23 cellular contexts compared by ENCODE assay signal in genomic region chr1:35629051-35629450, GRCh38. TPM values are rescaled to one million over a fixed set of nuclear protein-coding genes. Genes with fewer than 3 reads are reported as not detected.
DNase-seq lines count a peak whose midpoint lies in the region; ATAC-seq and TF ChIP-seq lines count a peak whose summit lies in the region.
"Had no signal": no experiment of that assay in that cellular context is flagged by ENCODE, and none has a peak within 500 bp of the region (broad histone marks: within the 10 kb centered on the region; RNA-seq: fewer than 3 reads in every experiment).

No MANE protein-coding gene starts in this region.

- no peaks in the 10 kb centered on the region for H3K9me3 ChIP-seq in IMR-90 (ENCODE audit: control insufficient read depth, insufficient read depth, low read length)
- H3K9me3 ChIP-seq in liver (ENCODE audit: control insufficient read depth in 4 of 4, low read length in 3 of 4), result no peaks in the 10 kb centered on the region
- H3K9me3 ChIP-seq: BE2C had no signal

- TF ChIP-seq RAD21 in IMR-90 (IDR thresholded peaks at IDR 0.05; ENCODE audit: low read length) (no peak), liver (IDR thresholded peaks at IDR 0.05) (no peak)

- H2BK120ac ChIP-seq in IMR-90 (ENCODE audit: low read depth, low read length), result no peak overlapping the region

- H4K91ac ChIP-seq in IMR-90 (ENCODE audit: insufficient read depth, low read depth, low read length), result no peak overlapping the region

- no peak for ATAC-seq in IMR-90 (ENCODE audit: low read depth)
- no peak for ATAC-seq in activated T-helper 17 cell treated with anti-CD3 and anti-CD28 coated beads, Interleukin-2, amount 50 U/mL, for 72 hours (replicated peaks)
- ATAC-seq in HG03159 (IDR thresholded peaks at IDR 0.05; ENCODE audit: unreplicated experiment), result no peak
- ATAC-seq: PC-3 had no signal

- in situ Hi-C loops in IMR-90 (cut with MboI; ENCODE audit: low sequenced_read_pairs), result no loop called here

- CTCF ChIA-PET in IMR-90 (lab: Yijun Ruan, JAX), result interaction anchor here (0.6 kb wide), 1 partner anchor 51 kb away, joined by 3 read pairs; no protein-coding TSS in a partner anchor

- H3K36me3 Mint-ChIP-seq in activated T-helper 17 cell treated with anti-CD3 and anti-CD28 coated beads, Interleukin-2, amount 50 U/mL, for 72 hours (ENCODE audit: low read depth), result peaks cover 90% of the 10 kb centered on the region

- H3K79me1 ChIP-seq in IMR-90 (ENCODE audit: low read depth in 1 of 2, low read length in 2 of 2), result peaks cover 31 to 42% of the 10 kb centered on the region in 2 experiments

- H3K18ac ChIP-seq in IMR-90 (ENCODE audit: low read depth, low read length), result no peak overlapping the region

- H3K9ac ChIP-seq in IMR-90 (ENCODE audit: low read depth, low read length) (no peak overlapping the region), liver (ENCODE audit: low read depth in 1 of 2, low read length in 2 of 2) (no peak overlapping the region)
- H3K9ac ChIP-seq: GM23248 had no signal

- TF ChIP-seq CTCF in IMR-90 (conservative IDR thresholded peaks at IDR 0.05; ENCODE audit: low read depth, low read length) (no peak), liver (IDR thresholded peaks at IDR 0.05; ENCODE audit: low read depth, low read length, missing input control) (no peak)

- H2BK5ac ChIP-seq in IMR-90 (ENCODE audit: low read depth, low read length, poor library complexity, severe bottlenecking), result no peak overlapping the region

- H4K8ac ChIP-seq in IMR-90 (ENCODE audit: low read depth in 2 of 2, low read length in 2 of 2), result no peak overlapping the region

- no peaks in the 10 kb centered on the region; the same call in 1 of the 2 replicates for H4K20me1 ChIP-seq in IMR-90 (ENCODE audit: insufficient read depth, low read length)

- H3K4me3 ChIP-seq in IMR-90 (ENCODE audit: insufficient read depth, low read depth, low read length) (no peak overlapping the region), liver (ENCODE audit: low read depth in 1 of 3, low read length in 3 of 3) (no peak overlapping the region)
- H3K4me3 ChIP-seq: GM23248 had no signal

- H3K14ac ChIP-seq in IMR-90 (replicated peaks; ENCODE audit: low read depth, low read length), result no peak overlapping the region

- BruUV-seq in IMR-90 (replicated peaks; lab: Mats Ljungman, UMichigan), result no TSS peak

- TF ChIP-seq POLR2A in IMR-90 (IDR thresholded peaks at IDR 0.05; ENCODE audit: low read depth, low read length), result no peak

- POLR2A ChIA-PET in IMR-90 (lab: Charles Lee; ENCODE audit: unreplicated experiment), result no interaction called here

- no peak overlapping the region for H4K5ac ChIP-seq in IMR-90 (ENCODE audit: low read depth, low read length)

- no peak overlapping the region for H3K4ac ChIP-seq in IMR-90 (ENCODE audit: low read depth, low read length)

- H3K36me3 ChIP-seq in IMR-90 (ENCODE audit: control insufficient read depth, insufficient read depth, low read length), result peaks cover 35% of the 10 kb centered on the region
- H3K36me3 ChIP-seq in liver (ENCODE audit: control insufficient read depth in 4 of 4, insufficient read depth in 3 of 4, low read depth in 1 of 4, low read length in 3 of 4), result peaks cover 13 to 45% (median 38%) of the 10 kb centered on the region in 4 donors

- H3K27ac Mint-ChIP-seq in activated T-helper 17 cell treated with anti-CD3 and anti-CD28 coated beads, Interleukin-2, amount 50 U/mL, for 72 hours, result peak overlapping the region; percentile 59

- no CpG with 5 or more reads among the region's 2 CpGs for WGBS in IMR-90 (ENCODE audit: extremely low coverage in 2 of 2, insufficient read length in 1 of 2), 2 experiments
- 45% methylated on average over 2 of the region's 2 CpGs for WGBS in liver

- intact Hi-C loops in IMR-90 (cut with micrococcal nuclease), result no loop called here

- H3K4me1 Mint-ChIP-seq in activated T-helper 17 cell treated with anti-CD3 and anti-CD28 coated beads, Interleukin-2, amount 50 U/mL, for 72 hours, result no peaks in the 10 kb centered on the region

- H3K4me2 ChIP-seq in IMR-90 (ENCODE audit: low read depth, low read length), result no peak overlapping the region

- H3K27me3 Mint-ChIP-seq in activated T-helper 17 cell treated with anti-CD3 and anti-CD28 coated beads, Interleukin-2, amount 50 U/mL, for 72 hours, result no peaks in the 10 kb centered on the region
- H3K27me3 Mint-ChIP-seq: CD4-positive, CD25-positive, alpha-beta regulatory T cell had no signal

- no peak overlapping the region for H3K4me3 Mint-ChIP-seq in activated T-helper 17 cell treated with anti-CD3 and anti-CD28 coated beads, Interleukin-2, amount 50 U/mL, for 72 hours
- H3K4me3 Mint-ChIP-seq: CD4-positive, CD25-positive, alpha-beta regulatory T cell had no signal

- H3K23ac ChIP-seq in IMR-90 (ENCODE audit: low read depth, low read length), result no peak overlapping the region

- H3K56ac ChIP-seq in IMR-90 (ENCODE audit: extremely low read depth, insufficient read depth, low read length), result no peak overlapping the region

- H3K27ac ChIP-seq in IMR-90 (ENCODE audit: insufficient read depth, low read length) (no peak overlapping the region), liver (ENCODE audit: low read depth in 1 of 2, low read length in 2 of 2) (no peak overlapping the region)
- H3K27ac ChIP-seq: GM23248, RWPE1 had no signal

- no peak overlapping the region for H2AK9ac ChIP-seq in IMR-90 (replicated peaks; ENCODE audit: low read depth, low read length, poor library complexity)

- dilution Hi-C loops in IMR-90 (cut with HindIII; ENCODE audit: low sequenced_read_pairs, unreplicated experiment), result no loop called here

- no peaks in the 10 kb centered on the region for H3K27me3 ChIP-seq in IMR-90 (ENCODE audit: control insufficient read depth, insufficient read depth, low read length)
- no peaks in the 10 kb centered on the region for H3K27me3 ChIP-seq in liver (ENCODE audit: control insufficient read depth in 4 of 4, insufficient read depth in 4 of 4, low read length in 3 of 4)
- H3K27me3 ChIP-seq: BE2C had no signal

- H2BK15ac ChIP-seq in IMR-90 (ENCODE audit: low read depth, low read length), result no peak overlapping the region

- no peak overlapping the region for H2BK20ac ChIP-seq in IMR-90 (ENCODE audit: low read depth, low read length)

- no peak overlapping the region for H2AK5ac ChIP-seq in IMR-90 (ENCODE audit: low read depth, low read length)

- no peak overlapping the region for H2AFZ ChIP-seq in IMR-90 (replicated peaks; ENCODE audit: low read length, poor library complexity)
- H2AFZ ChIP-seq: GM23248 had no signal

- H3K9me1 ChIP-seq in IMR-90 (ENCODE audit: insufficient read depth, low read length), result peaks cover 3% of the 10 kb centered on the region; the same call in 1 of the 2 replicates

- H3K4me1 ChIP-seq in IMR-90 (ENCODE audit: control insufficient read depth, insufficient read depth, low read length), result no peaks in the 10 kb centered on the region
- peaks cover 0 to 4% (median 3%) of the 10 kb centered on the region in 4 donors for H3K4me1 ChIP-seq in liver (ENCODE audit: control insufficient read depth in 4 of 4, insufficient read depth in 4 of 4, low read length in 3 of 4)
- H3K4me1 ChIP-seq: BE2C had no signal

- no peaks in the 10 kb centered on the region for H3K9me3 Mint-ChIP-seq in activated T-helper 17 cell treated with anti-CD3 and anti-CD28 coated beads, Interleukin-2, amount 50 U/mL, for 72 hours
- H3K9me3 Mint-ChIP-seq: CD4-positive, CD25-positive, alpha-beta regulatory T cell had no signal

- DNase-seq in NCI-H2107 treated with DMSO at 0.1 percent for 48 hours (lab: John Stamatoyannopoulos, UW; ENCODE audit: unreplicated experiment), result peak; percentile 11
- DNase-seq in NCI-H2107 (lab: John Stamatoyannopoulos, UW), result no peak
- no peak for DNase-seq in IMR-90
- DNase-seq in hepatic stellate cell (ENCODE audit: low spot score), result no peak
- DNase-seq in NCI-H2196 treated with DMSO at 0.1 percent for 48 hours (lab: John Stamatoyannopoulos, UW; ENCODE audit: unreplicated experiment), result no peak
- DNase-seq: 8988T; BE2C; CD4-positive, CD25-positive, alpha-beta regulatory T cell; DMS153; GF-D8; GM23248; HCEC 1CT; KBM-7; NCI-H1105 treated with DMSO at 0.1 percent for 48 hours; NCI-H2029; NCI-H2171 treated with DMSO at 0.1 percent for 48 hours; NCI-H446 treated with DMSO at 0.1 percent for 48 hours; PC-3; SIG-M5 had no signal

TF ChIP-seq in IMR-90, 13 proteins besides CTCF, POLR2A, EP300 and RAD21 (continues in another document):
- TF ChIP-seq MXI1 (IDR thresholded peaks at IDR 0.05; ENCODE audit: borderline replicate concordance, low read depth, low read length) (no peak), RCOR1 (IDR thresholded peaks at IDR 0.05; ENCODE audit: insufficient replicate concordance, low read length) (no peak), MAFK (IDR thresholded peaks at IDR 0.05; ENCODE audit: low read depth, low read length) (no peak), SMC3 (IDR thresholded peaks at IDR 0.05; ENCODE audit: low read depth, low read length) (no peak), MAZ (IDR thresholded peaks at IDR 0.05; ENCODE audit: borderline replicate concordance, low read depth, low read length) (no peak), CHD1 (IDR thresholded peaks at IDR 0.05; ENCODE audit: low read depth, low read length) (no peak)

TF ChIP-seq in liver, 16 proteins besides CTCF, POLR2A, EP300 and RAD21 (continues in another document):
- TF ChIP-seq FOXA1 (IDR thresholded peaks at IDR 0.05), result peak; percentile 23

RNA-seq across cellular contexts. Expression of gene PSMB2, which starts 12.3 kb away (rescaled TPM):
- total RNA-seq in IMR-90 (2012; rRNA removed) (23.8 and 28.1 TPM in 2 replicates), liver (10 to 100 TPM; 19.1 to 34.7 TPM)
- polyA plus RNA-seq in IMR-90 (2012; rRNA removed) (85.2 and 86.2 TPM in 2 replicates), liver (10 to 100 TPM; 46.9 to 76.6 TPM)
- 60.7 and 114 TPM in 2 replicates for polyA plus RNA-seq in IMR-90 (2012; cell fraction: cytosol; rRNA removed)
- 20.2 and 34.7 TPM in 2 replicates for polyA plus RNA-seq in IMR-90 (2012; cell fraction: nucleus; rRNA removed; ENCODE audit: low replicate concordance)
- 100 to 1,000 TPM in 1 of 2 donors, 10 to 100 TPM in 1; 60.5 to 102 TPM for total RNA-seq in activated T-helper 17 cell treated with anti-CD3 and anti-CD28 coated beads, Interleukin-2, amount 50 U/mL, for 72 hours

RNA-seq across cellular contexts. Expression of gene TFAP2E, which starts 55.9 kb away (rescaled TPM):
- total RNA-seq in IMR-90 (2012; rRNA removed) (under 0.01 TPM in 2 replicates), liver (under 1 TPM; 0.08 to 0.09 TPM)
- polyA plus RNA-seq in IMR-90 (2012; rRNA removed) (0.09 and 0.19 TPM in 2 replicates), liver (under 1 TPM; 0.07 to 0.21 TPM)
- polyA plus RNA-seq in IMR-90 (2012; cell fraction: cytosol; rRNA removed), result 0.15 TPM in 1 of 2 replicates, not detected in the other
- 1.3 and 2.0 TPM in 2 replicates for polyA plus RNA-seq in IMR-90 (2012; cell fraction: nucleus; rRNA removed; ENCODE audit: low replicate concordance)
- 1 to 10 TPM in 1 of 2 donors, under 1 TPM in 1; 0.97 to 4.5 TPM for total RNA-seq in activated T-helper 17 cell treated with anti-CD3 and anti-CD28 coated beads, Interleukin-2, amount 50 U/mL, for 72 hours
- total RNA-seq: GM23248 had no signal
